ENCODE assay signal across 26 cellular contexts in the genomic region with DNA sequence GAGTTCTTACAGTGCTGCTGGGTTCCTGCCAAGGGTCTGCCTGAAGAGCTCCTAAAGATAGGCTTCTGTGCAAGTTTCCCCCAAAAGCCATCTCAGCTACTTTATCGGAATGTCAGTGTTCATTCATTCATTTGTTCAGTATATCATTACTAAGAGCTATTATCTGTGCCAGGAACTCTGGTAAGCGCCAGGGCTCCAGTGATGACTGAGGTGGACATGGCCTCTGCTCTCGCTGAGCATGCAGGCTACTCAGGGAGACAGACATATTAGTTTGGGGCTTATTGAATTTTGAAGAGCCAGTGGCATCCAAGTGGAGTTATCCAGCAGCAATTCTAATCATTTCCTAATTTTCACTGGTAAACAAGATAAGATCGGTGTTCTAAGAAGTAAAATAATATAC.
"Had no signal": no experiment of that assay in that cellular context is flagged by ENCODE, and none has a peak within 500 bp of the region (broad histone marks: within the 10 kb centered on the region; RNA-seq: fewer than 3 reads in every experiment).

No MANE protein-coding gene starts in this region.

- H3K27ac ChIP-seq: left lung, neural progenitor cell, ovary, right atrium auricular region, skin epidermis, stomach, testis, thyroid gland, transverse colon, upper lobe of left lung, vagina had no signal

- DNase-seq: hypothalamus; immature natural killer cell; kidney; left colon; left lung; mesendoderm; naive B cell; natural killer cell; nephron progenitor cell; ovary; stimulated activated CD4-positive, alpha-beta T cell treated with anti-CD3 and anti-CD28 coated beads, Interleukin-12 subunit alpha, Interleukin-12 subunit beta, amount 100 ng/mL, for 4 hours; stimulated activated CD4-positive, alpha-beta T cell treated with anti-CD3 and anti-CD28 coated beads, Interleukin-15, amount 100 ng/mL, for 24 hours; stimulated activated CD4-positive, alpha-beta T cell treated with anti-CD3 and anti-CD28 coated beads, Interleukin-2, amount 100 ng/mL, for 24 hours; stimulated activated CD4-positive, alpha-beta T cell treated with anti-CD3 and anti-CD28 coated beads, Interleukin-4, amount 100 ng/mL, for 1 hour; stimulated activated naive B cell treated with anti-CD40 and anti-IgM and Interleukin-4, amounts not matched to agents 10 μg/mL and 1 μg/mL and 100 μg/mL, for 72 hours; stimulated activated naive CD8-positive, alpha-beta T cell treated with anti-CD3 and anti-CD28 coated beads, Interleukin-15, Interleukin-2, amounts not matched to agents 100 U/mL and 50 U/mL, for 24 hours; stomach; testis; transverse colon; upper lobe of left lung had no signal

- ATAC-seq: left colon; left lung; natural killer cell; sciatic nerve; stimulated activated naive B cell treated with anti-CD40 and anti-IgM and Interleukin-4, amounts not matched to agents 10 μg/mL and 1 μg/mL and 100 μg/mL, for 72 hours; stimulated activated naive CD8-positive, alpha-beta T cell treated with anti-CD3 and anti-CD28 coated beads, Interleukin-15, Interleukin-2, amounts not matched to agents 100 U/mL and 50 U/mL, for 24 hours had no signal
